ENCODE assay signal across 1 cellular context in genomic region chr11:102317099-102317767, GRCh38.
TF ChIP-seq lines count a peak whose summit lies in the region.

TSS of gene BIRC3 (plus strand) at chr11:102317484. CDS start at chr11:102324510, 7,026 bp downstream.

TF ChIP-seq in GM12878, 131 proteins besides CTCF, POLR2A, EP300 and RAD21 (continued from another document):
- TF ChIP-seq ZBTB4 (CRISPR knock-in tag; IDR thresholded peaks at IDR 0.05), result no peak
- no peak for TF ChIP-seq NFXL1 (IDR thresholded peaks at IDR 0.05; ENCODE audit: borderline replicate concordance)
- TF ChIP-seq RELB (IDR thresholded peaks at IDR 0.05; ENCODE audit: low read depth), result peak; percentile 100
- TF ChIP-seq SUPT20H (IDR thresholded peaks at IDR 0.05; ENCODE audit: borderline replicate concordance, control insufficient read depth, low read depth, low read length), result no peak
- TF ChIP-seq IKZF2 (IDR thresholded peaks at IDR 0.05), result peak; percentile 99 to 100
